ENCODE assay signal across 16 cellular contexts in genomic region chr15:88650556-88650955, GRCh38. TPM values are rescaled to one million over a fixed set of nuclear protein-coding genes. Genes with fewer than 3 reads are reported as not detected.
DNase-seq lines count a peak whose midpoint lies in the region; ATAC-seq and TF ChIP-seq lines count a peak whose summit lies in the region.
"Had no signal": no experiment of that assay in that cellular context is flagged by ENCODE, and none has a peak within 500 bp of the region (broad histone marks: within the 10 kb centered on the region; RNA-seq: fewer than 3 reads in every experiment).

No MANE protein-coding gene starts in this region.

- CTCF ChIA-PET in activated naive CD4-positive, alpha-beta T cell treated with anti-CD3 and anti-CD28 coated beads, Interleukin-2, amount 10 ng/mL, durations not matched to agents 7 days and 5 days (lab: Charles Lee), result interaction anchor here (1.1 kb wide), 1 partner anchor 253 kb away, joined by 3 read pairs; no protein-coding TSS in a partner anchor
- CTCF ChIA-PET in naive thymus-derived CD4-positive, alpha-beta T cell (lab: Charles Lee), result interaction anchor here (1.5 kb wide), 1 partner anchor 12 kb away, joined by 6 read pairs; the partner anchor contains the start of gene ISG20

- peak overlapping the region; percentile 76 for H3K27ac ChIP-seq in naive thymus-derived CD4-positive, alpha-beta T cell (ENCODE audit: low read depth, low read length)
- H3K27ac ChIP-seq in upper lobe of left lung, result peak overlapping the region in 3 of 4 donors; percentile 84 to 92 (median 85)
- H3K27ac ChIP-seq: HL-60, ovary had no signal

- H3K27me3 ChIP-seq in naive thymus-derived CD4-positive, alpha-beta T cell (ENCODE audit: control insufficient read depth in 2 of 2, insufficient read depth in 2 of 2, low read length in 2 of 2), result no peaks in the 10 kb centered on the region
- H3K27me3 ChIP-seq in upper lobe of left lung, result no peaks in the 10 kb centered on the region
- H3K27me3 ChIP-seq: ovary had no signal

- peaks cover 76% of the 10 kb centered on the region for H3K4me1 Mint-ChIP-seq in activated naive CD4-positive, alpha-beta T cell treated with anti-CD3 and anti-CD28 coated beads, Interleukin-2, amount 10 ng/mL, durations not matched to agents 7 days and 5 days
- H3K4me1 Mint-ChIP-seq in activated naive CD8-positive, alpha-beta T cell treated with anti-CD3 and anti-CD28 coated beads, Interleukin-2, amount 50 U/mL, for 24 hours, result peaks cover 83% of the 10 kb centered on the region
- peaks cover 57 to 96% (median 89%) of the 10 kb centered on the region in 7 donors for H3K4me1 Mint-ChIP-seq in naive thymus-derived CD4-positive, alpha-beta T cell

- peaks cover 40 to 89% of the 10 kb centered on the region in 2 donors for H3K4me1 ChIP-seq in naive thymus-derived CD4-positive, alpha-beta T cell (ENCODE audit: control insufficient read depth in 2 of 2, insufficient read depth in 2 of 2, low read length in 2 of 2)
- H3K4me1 ChIP-seq in upper lobe of left lung, result peaks cover 27 to 30% (median 30%) of the 10 kb centered on the region in 4 donors

- no peaks in the 10 kb centered on the region for H3K9me3 ChIP-seq in naive thymus-derived CD4-positive, alpha-beta T cell (ENCODE audit: control insufficient read depth in 2 of 3, low read length in 3 of 3)
- H3K9me3 ChIP-seq in upper lobe of left lung, result no peaks in the 10 kb centered on the region
- H3K9me3 ChIP-seq: ovary had no signal

- H3K36me3 ChIP-seq in naive thymus-derived CD4-positive, alpha-beta T cell (ENCODE audit: control insufficient read depth in 2 of 3, insufficient read depth in 3 of 3, low read length in 3 of 3), result peaks cover 0 to 13% (median 6%) of the 10 kb centered on the region in 3 experiments
- peaks cover 0 to 26% (median 1%) of the 10 kb centered on the region in 4 donors for H3K36me3 ChIP-seq in upper lobe of left lung
- H3K36me3 ChIP-seq: ovary had no signal

- intact Hi-C loops in naive thymus-derived CD4-positive, alpha-beta T cell (cut with micrococcal nuclease), result no loop called here

- WGBS in upper lobe of left lung, 2 donors, result 97 to 98% methylated on average over 12 of the region's 12 CpGs

- H3K27me3 Mint-ChIP-seq in activated naive CD4-positive, alpha-beta T cell treated with anti-CD3 and anti-CD28 coated beads, Interleukin-2, amount 10 ng/mL, durations not matched to agents 7 days and 5 days, result no peaks in the 10 kb centered on the region
- no peaks in the 10 kb centered on the region for H3K27me3 Mint-ChIP-seq in activated naive CD8-positive, alpha-beta T cell treated with anti-CD3 and anti-CD28 coated beads, Interleukin-2, amount 50 U/mL, for 24 hours
- H3K27me3 Mint-ChIP-seq in naive thymus-derived CD4-positive, alpha-beta T cell, result no peaks in the 10 kb centered on the region

- ATAC-seq in activated naive CD8-positive, alpha-beta T cell treated with anti-CD3 and anti-CD28 coated beads, Interleukin-2, amount 50 U/mL, for 24 hours, result no peak
- ATAC-seq in naive thymus-derived CD4-positive, alpha-beta T cell, result no peak
- ATAC-seq in upper lobe of left lung (ENCODE audit: low FRiP score in 2 of 2), result no peak
- ATAC-seq: esophagus mucosa had no signal

- no peak for DNase-seq in activated naive CD4-positive, alpha-beta T cell treated with anti-CD3 and anti-CD28 coated beads, Interleukin-2, amount 10 ng/mL, durations not matched to agents 7 days and 5 days
- DNase-seq in activated naive CD4-positive, alpha-beta T cell treated with anti-CD3 and anti-CD28 coated beads, Interleukin-2, amount 50 U/mL, for 16 hours, result no peak
- no peak for DNase-seq in activated naive CD8-positive, alpha-beta T cell treated with anti-CD3 and anti-CD28 coated beads, Interleukin-2, amount 50 U/mL, for 24 hours
- no peak for DNase-seq in naive thymus-derived CD4-positive, alpha-beta T cell
- peak in 1 of 2 donors; percentile 17 for DNase-seq in upper lobe of left lung
- DNase-seq in COLO829 (ENCODE audit: low spot score), result no peak
- DNase-seq in cerebellar nuclear complex (lab: John Stamatoyannopoulos, UW), result no peak
- no peak for DNase-seq in ureter (ENCODE audit: low spot score)
- DNase-seq: amniotic stem cell, NCI-H1436, NCI-H226, ovary had no signal

- peak overlapping the region; percentile 90 for H3K27ac Mint-ChIP-seq in activated naive CD4-positive, alpha-beta T cell treated with anti-CD3 and anti-CD28 coated beads, Interleukin-2, amount 10 ng/mL, durations not matched to agents 7 days and 5 days
- H3K27ac Mint-ChIP-seq in activated naive CD8-positive, alpha-beta T cell treated with anti-CD3 and anti-CD28 coated beads, Interleukin-2, amount 50 U/mL, for 24 hours, result peak overlapping the region; percentile 96
- H3K27ac Mint-ChIP-seq in naive thymus-derived CD4-positive, alpha-beta T cell, result peak overlapping the region; percentile 49 to 99 (median 97)
- H3K27ac Mint-ChIP-seq: mesothelial cell of epicardium had no signal

- H3K4me3 ChIP-seq in naive thymus-derived CD4-positive, alpha-beta T cell (ENCODE audit: low read length), result no peak overlapping the region
- no peak overlapping the region for H3K4me3 ChIP-seq in upper lobe of left lung
- H3K4me3 ChIP-seq: ovary, smooth muscle cell had no signal

- POLR2A ChIA-PET in naive thymus-derived CD4-positive, alpha-beta T cell (lab: Charles Lee), result interaction anchor here (1.5 to 3.7 kb wide), 4 partner anchors 13 to 25 kb away, joined by 5 to 19 read pairs (median 14); no protein-coding TSS in a partner anchor

- peaks cover 59% of the 10 kb centered on the region for H3K36me3 Mint-ChIP-seq in activated naive CD4-positive, alpha-beta T cell treated with anti-CD3 and anti-CD28 coated beads, Interleukin-2, amount 10 ng/mL, durations not matched to agents 7 days and 5 days
- peaks cover 23% of the 10 kb centered on the region for H3K36me3 Mint-ChIP-seq in activated naive CD8-positive, alpha-beta T cell treated with anti-CD3 and anti-CD28 coated beads, Interleukin-2, amount 50 U/mL, for 24 hours (ENCODE audit: low read depth)
- peaks cover 7 to 33% (median 18%) of the 10 kb centered on the region in 5 donors for H3K36me3 Mint-ChIP-seq in naive thymus-derived CD4-positive, alpha-beta T cell
- H3K36me3 Mint-ChIP-seq: mesothelial cell of epicardium had no signal

- no peak for TF ChIP-seq EP300 in upper lobe of left lung (IDR thresholded peaks at IDR 0.05)

- no peaks in the 10 kb centered on the region for H3K9me3 Mint-ChIP-seq in activated naive CD4-positive, alpha-beta T cell treated with anti-CD3 and anti-CD28 coated beads, Interleukin-2, amount 10 ng/mL, durations not matched to agents 7 days and 5 days
- no peaks in the 10 kb centered on the region for H3K9me3 Mint-ChIP-seq in activated naive CD8-positive, alpha-beta T cell treated with anti-CD3 and anti-CD28 coated beads, Interleukin-2, amount 50 U/mL, for 24 hours
- no peaks in the 10 kb centered on the region for H3K9me3 Mint-ChIP-seq in naive thymus-derived CD4-positive, alpha-beta T cell
- H3K9me3 Mint-ChIP-seq: mesothelial cell of epicardium had no signal

- TF ChIP-seq POLR2A in upper lobe of left lung (IDR thresholded peaks at IDR 0.05), result no peak

- no peak for TF ChIP-seq CTCF in upper lobe of left lung (IDR thresholded peaks at IDR 0.05)

- no peak overlapping the region for H3K4me3 Mint-ChIP-seq in activated naive CD4-positive, alpha-beta T cell treated with anti-CD3 and anti-CD28 coated beads, Interleukin-2, amount 10 ng/mL, durations not matched to agents 7 days and 5 days
- no peak overlapping the region for H3K4me3 Mint-ChIP-seq in activated naive CD8-positive, alpha-beta T cell treated with anti-CD3 and anti-CD28 coated beads, Interleukin-2, amount 50 U/mL, for 24 hours
- peak overlapping the region in 7 of 10 donors; percentile 16 to 94 (median 66) for H3K4me3 Mint-ChIP-seq in naive thymus-derived CD4-positive, alpha-beta T cell
- H3K4me3 Mint-ChIP-seq: mesothelial cell of epicardium had no signal

RNA-seq across cellular contexts. Expression of gene ISG20, which starts 11.7 kb away (rescaled TPM):
- 100 to 1,000 TPM in 4 of 5 experiments, 10 to 100 TPM in 1; 92.5 to 160 (median 149) TPM for total RNA-seq in naive thymus-derived CD4-positive, alpha-beta T cell
- 100 to 1,000 TPM; 344 to 415 TPM for polyA plus RNA-seq in naive thymus-derived CD4-positive, alpha-beta T cell
- total RNA-seq in upper lobe of left lung (100 to 1,000 TPM in 1 of 6 donors, 10 to 100 TPM in 5; 41.3 to 119 (median 67.0) TPM), ureter (14.2 TPM)

RNA-seq across cellular contexts. Expression of gene AEN, which starts 29.4 kb away (rescaled TPM):
- total RNA-seq in naive thymus-derived CD4-positive, alpha-beta T cell, result 10 to 100 TPM; 29.6 to 52.1 (median 44.2) TPM
- 10 to 100 TPM; 20.2 to 31.7 TPM for polyA plus RNA-seq in naive thymus-derived CD4-positive, alpha-beta T cell
- total RNA-seq in upper lobe of left lung (10 to 100 TPM in 5 of 6 donors, 1 to 10 TPM in 1; 7.5 to 37.6 (median 18.4) TPM), ureter (17.4 TPM)

Comparison
In these comparisons a context has a peak if more than half of its experiments do, and no peak if none do; other contexts are left out.
1. H3K4me3 Mint-ChIP-seq: peak in naive thymus-derived CD4-positive, alpha-beta T cell (7 of 10); none in activated naive CD4-positive, alpha-beta T cell treated with anti-CD3 and anti-CD28 coated beads, Interleukin-2, amount 10 ng/mL, durations not matched to agents 7 days and 5 days (single experiment) and activated naive CD8-positive, alpha-beta T cell treated with anti-CD3 and anti-CD28 coated beads, Interleukin-2, amount 50 U/mL, for 24 hours (single experiment).
2. Peak in every context shown above with its lines, with median percentiles within 50 percentile points of each other: H3K27ac Mint-ChIP-seq.